14 cellular contexts compared by ENCODE assay signal in the genomic region with DNA sequence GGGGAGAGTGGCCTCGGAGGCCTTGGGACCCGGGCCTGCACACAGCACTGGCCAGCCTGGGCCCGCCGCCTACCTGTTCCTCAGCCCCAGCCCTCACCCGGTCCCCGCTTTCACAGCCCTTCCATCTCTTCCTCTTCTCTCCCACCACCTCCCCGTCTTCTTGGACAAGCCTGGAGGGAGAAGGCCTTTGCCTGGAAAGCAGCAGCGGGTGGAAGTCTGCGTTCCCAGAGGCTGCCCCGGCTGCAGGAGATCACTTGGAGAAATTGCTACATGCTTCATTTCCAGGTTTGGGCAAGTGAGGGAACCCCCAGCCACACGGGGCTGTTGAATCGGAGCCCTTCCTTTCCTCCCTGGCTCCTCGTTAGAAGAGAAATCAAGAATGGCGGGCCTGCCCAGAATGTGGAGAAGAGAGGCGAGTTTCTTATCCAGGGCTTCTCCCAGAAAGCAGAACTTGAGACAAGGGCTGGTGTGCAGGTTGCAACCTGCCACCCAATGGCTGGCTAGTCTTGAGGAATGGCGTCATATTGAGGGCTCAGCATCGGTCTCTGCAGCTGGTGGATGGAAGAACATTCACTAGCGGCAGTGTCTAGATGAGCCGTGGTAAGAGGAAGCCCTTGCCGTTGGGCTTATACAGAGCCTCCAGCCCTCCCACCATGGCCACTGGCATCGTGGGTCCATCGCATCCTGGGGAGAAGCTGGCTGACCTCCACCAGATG. TPM values are rescaled to one million over a fixed set of nuclear protein-coding genes. Genes with fewer than 3 reads are reported as not detected.
A peak's percentile ranks its signal among the peaks of the same experiment; 100 is the strongest.
DNase-seq lines count a peak whose midpoint lies in the region; ATAC-seq, FAIRE-seq and TF ChIP-seq lines count a peak whose summit lies in the region.
"Had no signal": no experiment of that assay in that cellular context is flagged by ENCODE, and none has a peak within 500 bp of the region (broad histone marks: within the 10 kb centered on the region; RNA-seq: fewer than 3 reads in every experiment).

No MANE protein-coding gene starts in this region.

- H2BK15ac ChIP-seq in mesendoderm (replicated peaks; ENCODE audit: low read depth): no peak overlapping the region

- H3K9ac ChIP-seq in mesendoderm (ENCODE audit: low read length): no peak overlapping the region

- intact Hi-C loops in CD4-positive, alpha-beta T cell (cut with DNase I, micrococcal nuclease): no loop called here

- no CpG with 5 or more reads among the region's 22 CpGs for WGBS in mesendoderm (ENCODE audit: extremely low coverage, insufficient coverage, low lambda C conversion rate)

- no peak for DNase-seq in CD4-positive, alpha-beta T cell
- DNase-seq in GM13976 (ENCODE audit: low spot score) (peak; percentile 11), WTC11 (ENCODE audit: low spot score) (no peak), mesendoderm (no peak), HFFc6 (no peak), ACHN (no peak), foreskin melanocyte (no peak), H54 (ENCODE audit: insufficient read length, low spot score) (no peak)
- DNase-seq: Calu3, foreskin keratinocyte, NCI-H510A treated with DMSO at 0.1 percent for 48 hours, RPMI8226, tibial artery had no signal

- no peak overlapping the region for H3K18ac ChIP-seq in mesendoderm (ENCODE audit: low read length)

- no peak overlapping the region for H3K4me3 ChIP-seq in mesendoderm (ENCODE audit: low read length)

- H3K27me3 Mint-ChIP-seq in CD4-positive, alpha-beta T cell: no peaks in the 10 kb centered on the region
- H3K27me3 Mint-ChIP-seq in WTC11 (ENCODE audit: low read depth) (peaks cover 3% of the 10 kb centered on the region; the same call in 1 of the 2 replicates), HFFc6 (ENCODE audit: insufficient read depth) (peaks cover 15% of the 10 kb centered on the region)

- no peak overlapping the region for H2BK120ac ChIP-seq in mesendoderm (ENCODE audit: low read depth, low read length)

- H3K36me3 ChIP-seq in mesendoderm (ENCODE audit: control insufficient read depth, insufficient read depth, low read length): no peaks in the 10 kb centered on the region
- H3K36me3 ChIP-seq: ascending aorta, tibial artery had no signal

- no peaks in the 10 kb centered on the region for H3K27me3 ChIP-seq in CD4-positive, alpha-beta T cell (ENCODE audit: control insufficient read depth, insufficient read depth, low read length)
- H3K27me3 ChIP-seq in mesendoderm (ENCODE audit: insufficient read depth, low read length, poor library complexity): no peaks in the 10 kb centered on the region
- H3K27me3 ChIP-seq: tibial artery had no signal

- no peak for ATAC-seq in CD4-positive, alpha-beta T cell (ENCODE audit: poor library complexity)
- peak; percentile 5; the same call in 1 of the 2 replicates for ATAC-seq in WTC11
- ATAC-seq: foreskin keratinocyte had no signal

- TF ChIP-seq POLR2A in H54 (IDR thresholded peaks at IDR 0.05; ENCODE audit: low read depth, low read length): no peak

- no peak overlapping the region for H3K23ac ChIP-seq in mesendoderm (ENCODE audit: low read length)

- TF ChIP-seq CTCF in CD4-positive, alpha-beta T cell (IDR thresholded peaks at IDR 0.05): no peak
- TF ChIP-seq CTCF in GM13976 (IDR thresholded peaks at IDR 0.05; ENCODE audit: borderline replicate concordance, control extremely low read depth, extremely low read depth, insufficient read depth, missing control alignments) (no peak), WTC11 (IDR thresholded peaks at IDR 0.05) (no peak), HFFc6 (IDR thresholded peaks at IDR 0.05) (no peak)

- FAIRE-seq in H54 (lab: Jason Lieb, UNC): no peak

- no peak overlapping the region for H3K27ac Mint-ChIP-seq in CD4-positive, alpha-beta T cell
- H3K27ac Mint-ChIP-seq in WTC11 (no peak overlapping the region), HFFc6 (no peak overlapping the region)

- H2BK5ac ChIP-seq in mesendoderm (ENCODE audit: low read length): no peak overlapping the region

- H3K9me3 Mint-ChIP-seq in CD4-positive, alpha-beta T cell: no peaks in the 10 kb centered on the region
- H3K9me3 Mint-ChIP-seq in WTC11: no peaks in the 10 kb centered on the region
- no peaks in the 10 kb centered on the region for H3K9me3 Mint-ChIP-seq in HFFc6

- no peak overlapping the region for H3K4me2 ChIP-seq in mesendoderm (ENCODE audit: low read length)

- H3K27ac ChIP-seq in CD4-positive, alpha-beta T cell (ENCODE audit: low read depth, low read length): no peak overlapping the region
- no peak overlapping the region for H3K27ac ChIP-seq in mesendoderm (ENCODE audit: low read depth, low read length)
- H3K27ac ChIP-seq: ascending aorta, foreskin keratinocyte, tibial artery had no signal

- in situ Hi-C loops in GM13976 (cut with MboI; ENCODE audit: low sequenced_read_pairs, unreplicated experiment) (no loop called here), ACHN (cut with HindIII; ENCODE audit: low pct_ligation_motif_present, low pct_unique_long_range_greater_than_20kb, low sequenced_read_pairs) (no loop called here)

- H4K8ac ChIP-seq in mesendoderm (ENCODE audit: low read depth, low read length): no peak overlapping the region

- H4K5ac ChIP-seq in mesendoderm (ENCODE audit: low read length): no peak overlapping the region

- peaks cover 6% of the 10 kb centered on the region for H3K79me2 ChIP-seq in mesendoderm (ENCODE audit: control insufficient read depth, insufficient read depth, low read length)

- no peak overlapping the region for H2AK5ac ChIP-seq in mesendoderm (ENCODE audit: low read length)

- H3K36me3 Mint-ChIP-seq in CD4-positive, alpha-beta T cell (ENCODE audit: low read depth): no peaks in the 10 kb centered on the region
- peaks cover 7% of the 10 kb centered on the region; the same call in 1 of the 2 replicates for H3K36me3 Mint-ChIP-seq in WTC11
- no peaks in the 10 kb centered on the region for H3K36me3 Mint-ChIP-seq in HFFc6 (ENCODE audit: low read depth)

- H3K9me3 ChIP-seq in CD4-positive, alpha-beta T cell (ENCODE audit: control insufficient read depth, low read length): no peaks in the 10 kb centered on the region
- H3K9me3 ChIP-seq: ascending aorta, tibial artery had no signal

- POLR2A ChIA-PET in CD4-positive, alpha-beta T cell (lab: Charles Lee): no interaction called here
- POLR2A ChIA-PET in WTC11 (lab: Charles Lee): no interaction called here

- peak overlapping the region; percentile 56 for H3K56ac ChIP-seq in mesendoderm (ENCODE audit: low read length)

- H3K4me3 Mint-ChIP-seq in CD4-positive, alpha-beta T cell: peak overlapping the region; percentile 65
- H3K4me3 Mint-ChIP-seq in WTC11: peak overlapping the region; percentile 70
- H3K4me3 Mint-ChIP-seq in HFFc6: no peak overlapping the region

- H3K4me1 Mint-ChIP-seq in CD4-positive, alpha-beta T cell (ENCODE audit: low read depth): peaks cover 17% of the 10 kb centered on the region
- peaks cover 27% of the 10 kb centered on the region for H3K4me1 Mint-ChIP-seq in WTC11
- no peaks in the 10 kb centered on the region for H3K4me1 Mint-ChIP-seq in HFFc6 (ENCODE audit: low read depth)

- peaks cover 2% of the 10 kb centered on the region for H3K4me1 ChIP-seq in mesendoderm (ENCODE audit: control insufficient read depth, low read depth, low read length)
- H3K4me1 ChIP-seq: foreskin keratinocyte had no signal

- no peaks in the 10 kb centered on the region for H3K79me1 ChIP-seq in mesendoderm (ENCODE audit: low read length)

- H3K4ac ChIP-seq in mesendoderm (ENCODE audit: low read depth, low read length): no peak overlapping the region

- CTCF ChIA-PET in CD4-positive, alpha-beta T cell (lab: Charles Lee): no interaction called here
- CTCF ChIA-PET in WTC11 (lab: Charles Lee): no interaction called here

TF ChIP-seq in WTC11, 78 proteins besides CTCF, POLR2A, EP300 and RAD21 (continues in another document):
- no peak for TF ChIP-seq ZNF232 (CRISPR knock-in tag; IDR thresholded peaks at IDR 0.05)

RNA-seq across cellular contexts. Expression of a gene that starts 1.2 kb away (rescaled TPM):
- total RNA-seq in CD4-positive, alpha-beta T cell: 10 to 100 TPM; 24.8 to 26.8 TPM
- total RNA-seq in WTC11 (2021): 120 to 175 TPM (median 161 TPM) in 3 replicates
- polyA plus RNA-seq in mesendoderm (2013, experiment 1 of 2): 45.7 TPM
- polyA plus RNA-seq in mesendoderm (2013, experiment 2 of 2): 46.5 TPM
- total RNA-seq in HFFc6 (2021; fragmentation: NEBNext Ultra II Directional; extraction: Animal tissue kit (Norgen Biotek cat#: 25700)): not detected

RNA-seq across cellular contexts. Expression of a gene that starts 37.1 kb away (rescaled TPM):
- total RNA-seq in CD4-positive, alpha-beta T cell: 100 to 1,000 TPM; 171 to 173 TPM
- total RNA-seq in WTC11 (2021): 203 to 237 TPM (median 232 TPM) in 3 replicates
- 237 TPM for polyA plus RNA-seq in mesendoderm (2013, experiment 1 of 2)
- polyA plus RNA-seq in mesendoderm (2013, experiment 2 of 2): 230 TPM
- 100 to 1,000 TPM; 171 to 247 (median 182) TPM for total RNA-seq in HFFc6 (2021; fragmentation: NEBNext Ultra II Directional; extraction: Animal tissue kit (Norgen Biotek cat#: 25700))

RNA-seq across cellular contexts. Expression of a gene that starts 37.4 kb away (rescaled TPM):
- 10 to 100 TPM; 46.8 to 47.3 TPM for total RNA-seq in CD4-positive, alpha-beta T cell
- 50.4 to 52.9 TPM (median 52.4 TPM) in 3 replicates for total RNA-seq in WTC11 (2021)
- 42.6 TPM for polyA plus RNA-seq in mesendoderm (2013, experiment 1 of 2)
- 41.0 TPM for polyA plus RNA-seq in mesendoderm (2013, experiment 2 of 2)
- total RNA-seq in HFFc6 (2021; fragmentation: NEBNext Ultra II Directional; extraction: Animal tissue kit (Norgen Biotek cat#: 25700)): 10 to 100 TPM; 60.2 to 67.1 (median 62.8) TPM

RNA-seq across cellular contexts. Expression of a gene that starts 50.8 kb away (rescaled TPM):
- total RNA-seq in CD4-positive, alpha-beta T cell: not detected
- total RNA-seq in WTC11 (2021): not detected in 3 replicates
- polyA plus RNA-seq in mesendoderm (2013, experiment 1 of 2): 0.18 TPM
- 0.01 TPM for polyA plus RNA-seq in mesendoderm (2013, experiment 2 of 2)
- under 1 TPM; 0.14 to 0.51 (median 0.27) TPM for total RNA-seq in HFFc6 (2021; fragmentation: NEBNext Ultra II Directional; extraction: Animal tissue kit (Norgen Biotek cat#: 25700))

RNA-seq across cellular contexts. Expression of a gene that starts 54.4 kb away (rescaled TPM):
- total RNA-seq in CD4-positive, alpha-beta T cell: 1 to 10 TPM in 1 of 2 experiments, under 1 TPM in 1; 0.89 to 1.2 TPM
- 40.2 to 55.2 TPM (median 49.4 TPM) in 3 replicates for total RNA-seq in WTC11 (2021)
- polyA plus RNA-seq in mesendoderm (2013, experiment 1 of 2): 11.3 TPM
- 10.2 TPM for polyA plus RNA-seq in mesendoderm (2013, experiment 2 of 2)
- total RNA-seq in HFFc6 (2021; fragmentation: NEBNext Ultra II Directional; extraction: Animal tissue kit (Norgen Biotek cat#: 25700)): 10 to 100 TPM; 13.1 to 89.2 (median 14.4) TPM

Comparison
In these comparisons a context has a peak if more than half of its experiments do, and no peak if none do; other contexts are left out.
1. RNA of a gene that starts 1.2 kb away (total RNA-seq): 120 to 175 TPM in WTC11 and 24.8 to 26.8 TPM in CD4-positive, alpha-beta T cell; not detected in HFFc6; every median in the first group is over 10 times any median in the second.